ENCODE assay signal across 1 cellular context in the genomic region with DNA sequence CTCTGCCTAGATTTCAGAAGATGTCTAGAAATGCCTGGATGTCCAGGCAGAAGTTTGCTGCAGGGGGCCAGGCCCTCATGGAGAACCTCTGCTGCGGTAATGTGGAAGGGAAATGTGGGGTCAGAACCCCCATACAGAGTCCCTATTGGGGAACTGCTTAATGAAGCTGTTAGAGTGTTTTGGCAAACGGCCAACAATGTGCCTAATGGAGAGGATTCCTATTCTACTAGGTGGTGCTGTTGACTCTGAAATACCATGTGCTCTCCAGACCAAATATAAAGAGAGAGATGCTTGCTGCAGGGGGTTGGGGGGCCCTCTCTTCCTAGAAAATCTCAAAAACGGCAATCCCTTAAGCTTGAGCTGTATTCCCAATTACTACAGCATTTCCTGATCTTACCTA.
TF ChIP-seq lines count a peak whose summit lies in the region.

No MANE protein-coding gene starts in this region.

TF ChIP-seq in K562, 482 proteins besides CTCF, POLR2A, EP300 and RAD21:
- TF ChIP-seq, protein P1, sequence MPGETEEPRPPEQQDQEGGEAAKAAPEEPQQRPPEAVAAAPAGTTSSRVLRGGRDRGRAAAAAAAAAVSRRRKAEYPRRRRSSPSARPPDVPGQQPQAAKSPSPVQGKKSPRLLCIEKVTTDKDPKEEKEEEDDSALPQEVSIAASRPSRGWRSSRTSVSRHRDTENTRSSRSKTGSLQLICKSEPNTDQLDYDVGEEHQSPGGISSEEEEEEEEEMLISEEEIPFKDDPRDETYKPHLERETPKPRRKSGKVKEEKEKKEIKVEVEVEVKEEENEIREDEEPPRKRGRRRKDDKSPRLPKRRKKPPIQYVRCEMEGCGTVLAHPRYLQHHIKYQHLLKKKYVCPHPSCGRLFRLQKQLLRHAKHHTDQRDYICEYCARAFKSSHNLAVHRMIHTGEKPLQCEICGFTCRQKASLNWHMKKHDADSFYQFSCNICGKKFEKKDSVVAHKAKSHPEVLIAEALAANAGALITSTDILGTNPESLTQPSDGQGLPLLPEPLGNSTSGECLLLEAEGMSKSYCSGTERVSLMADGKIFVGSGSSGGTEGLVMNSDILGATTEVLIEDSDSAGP (CRISPR knock-in tag; IDR thresholded peaks at IDR 0.05), result no peak
- TF ChIP-seq, protein P2, sequence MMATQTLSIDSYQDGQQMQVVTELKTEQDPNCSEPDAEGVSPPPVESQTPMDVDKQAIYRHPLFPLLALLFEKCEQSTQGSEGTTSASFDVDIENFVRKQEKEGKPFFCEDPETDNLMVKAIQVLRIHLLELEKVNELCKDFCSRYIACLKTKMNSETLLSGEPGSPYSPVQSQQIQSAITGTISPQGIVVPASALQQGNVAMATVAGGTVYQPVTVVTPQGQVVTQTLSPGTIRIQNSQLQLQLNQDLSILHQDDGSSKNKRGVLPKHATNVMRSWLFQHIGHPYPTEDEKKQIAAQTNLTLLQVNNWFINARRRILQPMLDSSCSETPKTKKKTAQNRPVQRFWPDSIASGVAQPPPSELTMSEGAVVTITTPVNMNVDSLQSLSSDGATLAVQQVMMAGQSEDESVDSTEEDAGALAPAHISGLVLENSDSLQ (IDR thresholded peaks at IDR 0.05), result no peak
- TF ChIP-seq NFIX (CRISPR knock-in tag; IDR thresholded peaks at IDR 0.05; ENCODE audit: low read depth) (peak; percentile 72), CTBP1 (IDR thresholded peaks at IDR 0.05; ENCODE audit: borderline replicate concordance) (no peak), ASH1L (IDR thresholded peaks at IDR 0.05; ENCODE audit: borderline replicate concordance, low read depth, partially characterized antibody) (no peak), NFIC (IDR thresholded peaks at IDR 0.05) (peak; percentile 93), ZNF146 (CRISPR knock-in tag; IDR thresholded peaks at IDR 0.05; ENCODE audit: unreplicated experiment) (no peak), RBM17 (IDR thresholded peaks at IDR 0.05; ENCODE audit: borderline replicate concordance, low read depth, low read length) (no peak)
- TF ChIP-seq, protein P3, sequence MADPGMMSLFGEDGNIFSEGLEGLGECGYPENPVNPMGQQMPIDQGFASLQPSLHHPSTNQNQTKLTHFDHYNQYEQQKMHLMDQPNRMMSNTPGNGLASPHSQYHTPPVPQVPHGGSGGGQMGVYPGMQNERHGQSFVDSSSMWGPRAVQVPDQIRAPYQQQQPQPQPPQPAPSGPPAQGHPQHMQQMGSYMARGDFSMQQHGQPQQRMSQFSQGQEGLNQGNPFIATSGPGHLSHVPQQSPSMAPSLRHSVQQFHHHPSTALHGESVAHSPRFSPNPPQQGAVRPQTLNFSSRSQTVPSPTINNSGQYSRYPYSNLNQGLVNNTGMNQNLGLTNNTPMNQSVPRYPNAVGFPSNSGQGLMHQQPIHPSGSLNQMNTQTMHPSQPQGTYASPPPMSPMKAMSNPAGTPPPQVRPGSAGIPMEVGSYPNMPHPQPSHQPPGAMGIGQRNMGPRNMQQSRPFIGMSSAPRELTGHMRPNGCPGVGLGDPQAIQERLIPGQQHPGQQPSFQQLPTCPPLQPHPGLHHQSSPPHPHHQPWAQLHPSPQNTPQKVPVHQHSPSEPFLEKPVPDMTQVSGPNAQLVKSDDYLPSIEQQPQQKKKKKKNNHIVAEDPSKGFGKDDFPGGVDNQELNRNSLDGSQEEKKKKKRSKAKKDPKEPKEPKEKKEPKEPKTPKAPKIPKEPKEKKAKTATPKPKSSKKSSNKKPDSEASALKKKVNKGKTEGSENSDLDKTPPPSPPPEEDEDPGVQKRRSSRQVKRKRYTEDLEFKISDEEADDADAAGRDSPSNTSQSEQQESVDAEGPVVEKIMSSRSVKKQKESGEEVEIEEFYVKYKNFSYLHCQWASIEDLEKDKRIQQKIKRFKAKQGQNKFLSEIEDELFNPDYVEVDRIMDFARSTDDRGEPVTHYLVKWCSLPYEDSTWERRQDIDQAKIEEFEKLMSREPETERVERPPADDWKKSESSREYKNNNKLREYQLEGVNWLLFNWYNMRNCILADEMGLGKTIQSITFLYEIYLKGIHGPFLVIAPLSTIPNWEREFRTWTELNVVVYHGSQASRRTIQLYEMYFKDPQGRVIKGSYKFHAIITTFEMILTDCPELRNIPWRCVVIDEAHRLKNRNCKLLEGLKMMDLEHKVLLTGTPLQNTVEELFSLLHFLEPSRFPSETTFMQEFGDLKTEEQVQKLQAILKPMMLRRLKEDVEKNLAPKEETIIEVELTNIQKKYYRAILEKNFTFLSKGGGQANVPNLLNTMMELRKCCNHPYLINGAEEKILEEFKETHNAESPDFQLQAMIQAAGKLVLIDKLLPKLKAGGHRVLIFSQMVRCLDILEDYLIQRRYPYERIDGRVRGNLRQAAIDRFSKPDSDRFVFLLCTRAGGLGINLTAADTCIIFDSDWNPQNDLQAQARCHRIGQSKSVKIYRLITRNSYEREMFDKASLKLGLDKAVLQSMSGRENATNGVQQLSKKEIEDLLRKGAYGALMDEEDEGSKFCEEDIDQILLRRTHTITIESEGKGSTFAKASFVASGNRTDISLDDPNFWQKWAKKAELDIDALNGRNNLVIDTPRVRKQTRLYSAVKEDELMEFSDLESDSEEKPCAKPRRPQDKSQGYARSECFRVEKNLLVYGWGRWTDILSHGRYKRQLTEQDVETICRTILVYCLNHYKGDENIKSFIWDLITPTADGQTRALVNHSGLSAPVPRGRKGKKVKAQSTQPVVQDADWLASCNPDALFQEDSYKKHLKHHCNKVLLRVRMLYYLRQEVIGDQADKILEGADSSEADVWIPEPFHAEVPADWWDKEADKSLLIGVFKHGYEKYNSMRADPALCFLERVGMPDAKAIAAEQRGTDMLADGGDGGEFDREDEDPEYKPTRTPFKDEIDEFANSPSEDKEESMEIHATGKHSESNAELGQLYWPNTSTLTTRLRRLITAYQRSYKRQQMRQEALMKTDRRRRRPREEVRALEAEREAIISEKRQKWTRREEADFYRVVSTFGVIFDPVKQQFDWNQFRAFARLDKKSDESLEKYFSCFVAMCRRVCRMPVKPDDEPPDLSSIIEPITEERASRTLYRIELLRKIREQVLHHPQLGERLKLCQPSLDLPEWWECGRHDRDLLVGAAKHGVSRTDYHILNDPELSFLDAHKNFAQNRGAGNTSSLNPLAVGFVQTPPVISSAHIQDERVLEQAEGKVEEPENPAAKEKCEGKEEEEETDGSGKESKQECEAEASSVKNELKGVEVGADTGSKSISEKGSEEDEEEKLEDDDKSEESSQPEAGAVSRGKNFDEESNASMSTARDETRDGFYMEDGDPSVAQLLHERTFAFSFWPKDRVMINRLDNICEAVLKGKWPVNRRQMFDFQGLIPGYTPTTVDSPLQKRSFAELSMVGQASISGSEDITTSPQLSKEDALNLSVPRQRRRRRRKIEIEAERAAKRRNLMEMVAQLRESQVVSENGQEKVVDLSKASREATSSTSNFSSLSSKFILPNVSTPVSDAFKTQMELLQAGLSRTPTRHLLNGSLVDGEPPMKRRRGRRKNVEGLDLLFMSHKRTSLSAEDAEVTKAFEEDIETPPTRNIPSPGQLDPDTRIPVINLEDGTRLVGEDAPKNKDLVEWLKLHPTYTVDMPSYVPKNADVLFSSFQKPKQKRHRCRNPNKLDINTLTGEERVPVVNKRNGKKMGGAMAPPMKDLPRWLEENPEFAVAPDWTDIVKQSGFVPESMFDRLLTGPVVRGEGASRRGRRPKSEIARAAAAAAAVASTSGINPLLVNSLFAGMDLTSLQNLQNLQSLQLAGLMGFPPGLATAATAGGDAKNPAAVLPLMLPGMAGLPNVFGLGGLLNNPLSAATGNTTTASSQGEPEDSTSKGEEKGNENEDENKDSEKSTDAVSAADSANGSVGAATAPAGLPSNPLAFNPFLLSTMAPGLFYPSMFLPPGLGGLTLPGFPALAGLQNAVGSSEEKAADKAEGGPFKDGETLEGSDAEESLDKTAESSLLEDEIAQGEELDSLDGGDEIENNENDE (IDR thresholded peaks at IDR 0.05; ENCODE audit: low read depth, low read length), result no peak
- TF ChIP-seq, protein P4, sequence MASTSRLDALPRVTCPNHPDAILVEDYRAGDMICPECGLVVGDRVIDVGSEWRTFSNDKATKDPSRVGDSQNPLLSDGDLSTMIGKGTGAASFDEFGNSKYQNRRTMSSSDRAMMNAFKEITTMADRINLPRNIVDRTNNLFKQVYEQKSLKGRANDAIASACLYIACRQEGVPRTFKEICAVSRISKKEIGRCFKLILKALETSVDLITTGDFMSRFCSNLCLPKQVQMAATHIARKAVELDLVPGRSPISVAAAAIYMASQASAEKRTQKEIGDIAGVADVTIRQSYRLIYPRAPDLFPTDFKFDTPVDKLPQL (IDR thresholded peaks at IDR 0.05; ENCODE audit: extremely low read depth, insufficient read length), result no peak
- TF ChIP-seq, protein P5, sequence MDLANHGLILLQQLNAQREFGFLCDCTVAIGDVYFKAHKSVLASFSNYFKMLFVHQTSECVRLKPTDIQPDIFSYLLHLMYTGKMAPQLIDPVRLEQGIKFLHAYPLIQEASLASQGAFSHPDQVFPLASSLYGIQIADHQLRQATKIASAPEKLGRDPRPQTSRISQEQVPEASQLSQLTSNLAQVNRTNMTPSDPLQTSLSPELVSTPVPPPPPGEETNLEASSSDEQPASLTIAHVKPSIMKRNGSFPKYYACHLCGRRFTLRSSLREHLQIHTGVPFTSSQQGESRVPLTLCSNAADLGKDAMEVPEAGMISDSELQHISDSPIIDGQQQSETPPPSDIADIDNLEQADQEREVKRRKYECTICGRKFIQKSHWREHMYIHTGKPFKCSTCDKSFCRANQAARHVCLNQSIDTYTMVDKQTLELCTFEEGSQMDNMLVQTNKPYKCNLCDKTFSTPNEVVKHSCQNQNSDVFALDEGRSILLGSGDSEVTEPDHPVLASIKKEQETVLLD (IDR thresholded peaks at IDR 0.05), result no peak
TF ChIP-seq in K562: peak in this region for 2.
